8 cellular contexts compared by ENCODE assay signal in genomic region chr12:92927055-92927435, GRCh38. TPM values are rescaled to one million over a fixed set of nuclear protein-coding genes. Genes with fewer than 3 reads are reported as not detected.
DNase-seq lines count a peak whose midpoint lies in the region; ATAC-seq, FAIRE-seq and TF ChIP-seq lines count a peak whose summit lies in the region.

No MANE protein-coding gene starts in this region.

- H3K27ac Mint-ChIP-seq in Calu3 (ENCODE audit: unreplicated experiment) (peak overlapping the region; percentile 95), HFFc6 (peak overlapping the region; percentile 91), nephron (peak overlapping the region; percentile 88 to 99 (median 92))

- TF ChIP-seq EP300 in upper lobe of left lung (IDR thresholded peaks at IDR 0.05): no peak

- DNase-seq in Calu3: no peak
- DNase-seq in HFFc6: peak; percentile 66
- peak in 3 of 5 experiments; percentile 4 to 85 (median 36) for DNase-seq in T-helper 2 cell
- DNase-seq in choroid plexus epithelial cell (ENCODE audit: low read depth): peak; percentile 43
- peak in 1 of 2 donors; percentile 28 for DNase-seq in upper lobe of left lung
- no peak for DNase-seq in OCI-M2 (lab: John Stamatoyannopoulos, UW; ENCODE audit: unreplicated experiment)
- no peak for DNase-seq in HTR-8/SVneo (ENCODE audit: insufficient read length, low spot score)

- no peak for TF ChIP-seq CTCF in Calu3 (IDR thresholded peaks at IDR 0.05; ENCODE audit: unreplicated experiment)
- TF ChIP-seq CTCF in HFFc6 (IDR thresholded peaks at IDR 0.05): peak; percentile 65
- peak; percentile 37 for TF ChIP-seq CTCF in choroid plexus epithelial cell (conservative IDR thresholded peaks at IDR 0.05; ENCODE audit: low read depth, low read length)
- no peak for TF ChIP-seq CTCF in nephron (IDR thresholded peaks at IDR 0.05; ENCODE audit: unreplicated experiment in 3 of 3)
- no peak for TF ChIP-seq CTCF in upper lobe of left lung (IDR thresholded peaks at IDR 0.05)

- H3K36me3 Mint-ChIP-seq in Calu3 (ENCODE audit: insufficient read depth, unreplicated experiment) (peaks cover 28% of the 10 kb centered on the region), HFFc6 (ENCODE audit: low read depth) (peaks cover 11% of the 10 kb centered on the region), nephron (ENCODE audit: low read depth) (peaks cover 15% of the 10 kb centered on the region)

- H3K36me3 ChIP-seq in upper lobe of left lung: no peaks in the 10 kb centered on the region

- no peaks in the 10 kb centered on the region for H3K27me3 Mint-ChIP-seq in Calu3 (ENCODE audit: unreplicated experiment)
- H3K27me3 Mint-ChIP-seq in HFFc6 (ENCODE audit: insufficient read depth): peaks cover 5% of the 10 kb centered on the region
- peaks cover 4% of the 10 kb centered on the region for H3K27me3 Mint-ChIP-seq in nephron (ENCODE audit: low read depth)

- H3K9me3 ChIP-seq in upper lobe of left lung: no peaks in the 10 kb centered on the region

- H3K27ac ChIP-seq in upper lobe of left lung: peak overlapping the region in 3 of 4 donors; percentile 18 to 99 (median 98)

- no peaks in the 10 kb centered on the region for H3K9me3 Mint-ChIP-seq in Calu3 (ENCODE audit: low read depth, unreplicated experiment)
- H3K9me3 Mint-ChIP-seq in HFFc6: no peaks in the 10 kb centered on the region
- H3K9me3 Mint-ChIP-seq in nephron: peaks cover 8% of the 10 kb centered on the region

- H3K27me3 ChIP-seq in upper lobe of left lung: no peaks in the 10 kb centered on the region

- CTCF ChIA-PET in Calu3 (lab: Charles Lee): interaction anchor here (1.2 to 1.4 kb wide), 4 partner anchors 10 to 109 kb away, joined by 3 to 4 read pairs (median 3); no protein-coding TSS in a partner anchor

- H3K4me3 Mint-ChIP-seq in Calu3 (ENCODE audit: low read depth, unreplicated experiment) (peak overlapping the region; percentile 78), HFFc6 (peak overlapping the region; percentile 96), nephron (peak overlapping the region; percentile 75 to 88 (median 87))

- intact Hi-C loops in Calu3 (cut with micrococcal nuclease; ENCODE audit: unreplicated experiment): loop anchor here (5.0 kb wide), 1 partner anchor 140 kb away; no protein-coding TSS in a partner anchor

- H3K4me1 ChIP-seq in upper lobe of left lung: peaks cover 16 to 40% (median 21%) of the 10 kb centered on the region in 4 donors

- H3K4me3 ChIP-seq in choroid plexus epithelial cell (ENCODE audit: low read depth, low read length) (peak overlapping the region; percentile 81), upper lobe of left lung (peak overlapping the region in 1 of 4 donors; percentile 84)

- BruUV-seq in Calu3 (replicated peaks; lab: Mats Ljungman, UMichigan): no TSS peak

- no peak for ATAC-seq in upper lobe of left lung (ENCODE audit: low FRiP score in 2 of 2)

- WGBS in upper lobe of left lung, 2 donors: 19 to 20% methylated on average over 4 of the region's 4 CpGs

- no peak for TF ChIP-seq POLR2A in upper lobe of left lung (IDR thresholded peaks at IDR 0.05)

- peaks cover 32% of the 10 kb centered on the region for H3K4me1 Mint-ChIP-seq in Calu3 (ENCODE audit: low read depth, unreplicated experiment)
- peaks cover 52% of the 10 kb centered on the region for H3K4me1 Mint-ChIP-seq in HFFc6 (ENCODE audit: low read depth)
- peaks cover 27% of the 10 kb centered on the region for H3K4me1 Mint-ChIP-seq in nephron

- no peak for FAIRE-seq in HTR-8/SVneo (lab: Jason Lieb, UNC)

RNA-seq across cellular contexts. Expression of gene EEA1, which starts 2.0 kb away (rescaled TPM):
- total RNA-seq in Calu3 (2022): 25.5 and 27.4 TPM in 2 replicates
- total RNA-seq in HFFc6 (2021; fragmentation: NEBNext Ultra II Directional; extraction: Animal tissue kit (Norgen Biotek cat#: 25700)): 10 to 100 TPM; 40.7 to 45.2 (median 44.1) TPM
- total RNA-seq in upper lobe of left lung: 10 to 100 TPM; 10.2 to 33.5 (median 22.8) TPM

Comparison
In these comparisons a context has a peak if more than half of its experiments do, and no peak if none do; other contexts are left out.
1. DNase-seq: peak in HFFc6 (single experiment), T-helper 2 cell (3 of 5) and choroid plexus epithelial cell (single experiment); none in Calu3 (single experiment), OCI-M2 (single experiment) and HTR-8/SVneo (single experiment).
2. CTCF ChIP-seq: peak in HFFc6 (single experiment) and choroid plexus epithelial cell (single experiment); none in Calu3 (single experiment), nephron (0 of 3) and upper lobe of left lung (0 of 6).
3. Peak in every context shown above with its lines, with median percentiles within 50 percentile points of each other: H3K27ac Mint-ChIP-seq and H3K4me3 Mint-ChIP-seq.